In the genomic region with DNA sequence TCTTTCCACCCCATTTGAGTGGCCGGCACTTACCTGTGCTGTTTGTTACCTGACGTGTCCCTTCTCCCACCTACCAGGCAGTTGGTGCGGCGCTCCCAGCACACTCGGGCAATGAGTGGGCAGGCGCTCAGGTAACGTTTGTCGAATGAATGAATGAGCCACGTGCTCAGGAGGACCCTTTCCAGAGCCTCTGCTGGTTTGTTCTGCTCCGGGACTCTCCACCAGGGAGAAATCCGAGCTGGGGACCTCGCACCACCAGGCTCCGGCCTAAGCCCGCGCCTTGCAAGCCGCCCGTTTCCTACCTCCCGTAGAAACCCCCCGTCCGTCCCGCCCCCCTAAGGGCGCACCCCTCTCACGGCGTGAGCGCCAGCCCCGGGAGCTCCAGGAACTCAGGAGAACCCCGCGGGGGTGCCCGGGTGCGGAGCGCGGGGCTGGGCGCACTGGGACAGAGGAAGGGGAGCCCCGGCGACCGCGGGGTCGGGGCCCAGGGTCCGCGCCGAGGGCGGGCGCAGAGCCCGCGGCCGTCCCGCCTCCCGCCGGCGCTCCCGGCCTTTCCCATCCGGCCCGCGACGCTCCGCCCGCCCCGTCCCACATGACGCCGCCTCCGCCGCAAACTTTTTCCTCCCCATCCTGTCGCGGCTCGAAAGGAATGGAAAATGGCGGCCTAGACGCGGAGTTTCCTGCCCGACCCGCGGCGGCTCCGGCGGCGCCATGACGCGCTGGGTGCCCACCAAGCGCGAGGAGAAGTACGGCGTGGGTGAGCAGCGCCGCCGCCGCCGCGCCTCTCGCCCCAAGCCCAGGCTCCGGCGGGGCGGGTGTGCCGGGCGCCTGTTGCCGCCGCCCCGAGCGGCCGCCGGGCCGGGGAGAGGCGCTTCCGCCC, we compare ENCODE assay signal across 8 cellular contexts. TPM values are rescaled to one million over a fixed set of nuclear protein-coding genes. Genes with fewer than 3 reads are reported as not detected.
DNase-seq lines count a peak whose midpoint lies in the region; ATAC-seq and TF ChIP-seq lines count a peak whose summit lies in the region.

DOCK1 (plus strand) TSS at position 622 of the 880 bp plus-strand sequence; CDS start at position 712, 90 bp downstream.

- ATAC-seq in omental fat pad (ENCODE audit: low FRiP score) (peak; percentile 78), GM21717 (IDR thresholded peaks at IDR 0.05; ENCODE audit: unreplicated experiment) (no peak), GM18861 (IDR thresholded peaks at IDR 0.05; ENCODE audit: unreplicated experiment) (no peak)

- TF ChIP-seq CTCF in AG09309 (IDR thresholded peaks at IDR 0.05; ENCODE audit: control insufficient read depth, insufficient read depth, low read depth, low read length, missing control alignments) (no peak), adrenal gland (IDR thresholded peaks at IDR 0.05) (no peak), cardiac muscle cell (IDR thresholded peaks at IDR 0.05; ENCODE audit: low read depth, low read length) (no peak), omental fat pad (IDR thresholded peaks at IDR 0.05) (no peak)

- intact Hi-C loops in adrenal gland (cut with DNase I), result no loop called here

- no peak for DNase-seq in AG09309 (ENCODE audit: low read depth)
- DNase-seq in HT1080 (ENCODE audit: low read depth), result peak; percentile 72
- DNase-seq in adrenal gland, result peak; percentile 56 to 74 (median 62)
- DNase-seq in cardiac muscle cell (ENCODE audit: low read depth in 1 of 2, low spot score in 1 of 2), result peak; percentile 78 to 83
- no peak for DNase-seq in omental fat pad (ENCODE audit: low spot score)
- no peak for DNase-seq in GM19240 (ENCODE audit: insufficient read length, low spot score)

- H3K4me3 ChIP-seq in AG09309 (ENCODE audit: control insufficient read depth, low read depth, low read length), result peak within 1 kb of the TSS; percentile 91
- H3K4me3 ChIP-seq in adrenal gland, result peak within 1 kb of the TSS in 3 of 4 donors; percentile 33 to 98 (median 52)
- peak within 1 kb of the TSS; percentile 98 for H3K4me3 ChIP-seq in cardiac muscle cell

- 1 to 18% (median 2%) methylated on average over 5 to 102 of the region's 102 CpGs for WGBS in adrenal gland, 4 donors

- H3K27ac ChIP-seq in adrenal gland (peak within 1 kb of the TSS in 3 of 5 donors; percentile 54 to 90 (median 59)), cardiac muscle cell (no peak within 1 kb of the TSS)

- H3K27me3 ChIP-seq in adrenal gland (no peaks in the 10 kb centered on the region), cardiac muscle cell (no peaks in the 10 kb centered on the region)

- H3K4me1 ChIP-seq in adrenal gland (replicated peaks in 1 of 2) (peaks cover 0 to 7% of the 10 kb centered on the region in 2 donors), cardiac muscle cell (ENCODE audit: low read depth) (no peaks in the 10 kb centered on the region)

- peak in 1 of 2 donors; percentile 34 for TF ChIP-seq POLR2A in adrenal gland (IDR thresholded peaks at IDR 0.05)

- H3K9me3 ChIP-seq in adrenal gland (replicated peaks in 1 of 3), result no peaks in the 10 kb centered on the region
- no peaks in the 10 kb centered on the region for H3K9me3 ChIP-seq in cardiac muscle cell (ENCODE audit: low read depth)

- no peaks in the 10 kb centered on the region for H3K36me3 ChIP-seq in adrenal gland (replicated peaks in 1 of 2)
- H3K36me3 ChIP-seq in cardiac muscle cell, result no peaks in the 10 kb centered on the region

RNA-seq across cellular contexts. Expression of gene DOCK1, which starts in this region (rescaled TPM):
- total RNA-seq in HT1080 (2014; rRNA removed; shearing (Covaris generic)), result 26.4 and 28.6 TPM in 2 replicates
- polyA plus RNA-seq in HT1080 (2015; cell fraction: cytosol; rRNA removed), result 26.5 and 33.1 TPM in 2 replicates
- polyA plus RNA-seq in HT1080 (2015; cell fraction: nucleus; rRNA removed), result 43.0 and 45.3 TPM in 2 replicates
- total RNA-seq in adrenal gland (10 to 100 TPM; 18.1 to 30.4 (median 24.5) TPM), cardiac muscle cell (22.3 and 30.6 TPM in 2 replicates), omental fat pad (10 to 100 TPM; 31.3 to 82.3 (median 44.1) TPM)
- polyA plus RNA-seq in adrenal gland (10 to 100 TPM in 1 of 3 donors, 1 to 10 TPM in 2; 8.1 to 14.5 (median 8.3) TPM), cardiac muscle cell (15.0 and 20.9 TPM in 2 replicates)

Comparison
In these comparisons a context has a peak if more than half of its experiments do, and no peak if none do; other contexts are left out.
1. DNase-seq: peak in HT1080 (single experiment), adrenal gland (7 of 7) and cardiac muscle cell (2 of 2); none in AG09309 (single experiment), omental fat pad (single experiment) and GM19240 (single experiment).
2. Peak in every context shown above with its lines, with median percentiles within 50 percentile points of each other: H3K4me3 ChIP-seq.